25 cellular contexts compared by ENCODE assay signal in genomic region chr12:2019126-2019525, GRCh38. TPM values are rescaled to one million over a fixed set of nuclear protein-coding genes. Genes with fewer than 3 reads are reported as not detected.
"Had no signal": no experiment of that assay in that cellular context is flagged by ENCODE, and none has a peak within 500 bp of the region (broad histone marks: within the 10 kb centered on the region; RNA-seq: fewer than 3 reads in every experiment).

No MANE protein-coding gene starts in this region.

- ATAC-seq: gastrocnemius medialis, heart right ventricle, left cardiac atrium, left lung, left ventricle myocardium superior, lower lobe of right lung, mucosa of descending colon had no signal

- DNase-seq: dermis blood vessel endothelial cell; dorsolateral prefrontal cortex; effector CD4-positive, alpha-beta T cell; effector memory CD4-positive, alpha-beta T cell; foreskin melanocyte; gastrocnemius medialis; glutamatergic neuron; head of caudate nucleus; heart right ventricle; hippocampal formation; left cardiac atrium; left lung; left ventricle myocardium superior; lower lobe of right lung; mesenchymal stem cell; mucosa of descending colon had no signal

- H3K27ac Mint-ChIP-seq: mesothelial cell of epicardium had no signal

- FAIRE-seq: colon, endothelial cell of umbilical vein, islet of Langerhans, keratinocyte had no signal

- H3K4me1 ChIP-seq: left lung had no signal

- H3K4me3 ChIP-seq: coronary artery, dorsolateral prefrontal cortex, esophagus muscularis mucosa, gastrocnemius medialis, heart right ventricle, left lung, lower lobe of right lung, mucosa of descending colon had no signal

- H3K27ac ChIP-seq: coronary artery, dorsolateral prefrontal cortex, esophagus muscularis mucosa, gastrocnemius medialis, left lung, lower lobe of right lung had no signal

- H3K36me3 ChIP-seq: esophagus muscularis mucosa, gastrocnemius medialis, heart right ventricle, left lung, lower lobe of right lung had no signal

- H3K36me3 Mint-ChIP-seq: mesothelial cell of epicardium had no signal

- H3K27me3 ChIP-seq: dorsolateral prefrontal cortex, esophagus muscularis mucosa, heart right ventricle, left lung had no signal

- H3K9me3 ChIP-seq: esophagus muscularis mucosa, gastrocnemius medialis, heart right ventricle, left lung, lower lobe of right lung, mucosa of descending colon had no signal

- H3K4me3 Mint-ChIP-seq: mesothelial cell of epicardium had no signal

RNA-seq across cellular contexts. Expression of gene CACNA1C, which starts 33.7 kb away (rescaled TPM):
- total RNA-seq: endothelial cell of umbilical vein, epithelial cell of proximal tubule, myocyte had no signal
- polyA plus RNA-seq: endothelial cell of umbilical vein, keratinocyte had no signal
